ENCODE assay signal across 8 cellular contexts in the genomic region with DNA sequence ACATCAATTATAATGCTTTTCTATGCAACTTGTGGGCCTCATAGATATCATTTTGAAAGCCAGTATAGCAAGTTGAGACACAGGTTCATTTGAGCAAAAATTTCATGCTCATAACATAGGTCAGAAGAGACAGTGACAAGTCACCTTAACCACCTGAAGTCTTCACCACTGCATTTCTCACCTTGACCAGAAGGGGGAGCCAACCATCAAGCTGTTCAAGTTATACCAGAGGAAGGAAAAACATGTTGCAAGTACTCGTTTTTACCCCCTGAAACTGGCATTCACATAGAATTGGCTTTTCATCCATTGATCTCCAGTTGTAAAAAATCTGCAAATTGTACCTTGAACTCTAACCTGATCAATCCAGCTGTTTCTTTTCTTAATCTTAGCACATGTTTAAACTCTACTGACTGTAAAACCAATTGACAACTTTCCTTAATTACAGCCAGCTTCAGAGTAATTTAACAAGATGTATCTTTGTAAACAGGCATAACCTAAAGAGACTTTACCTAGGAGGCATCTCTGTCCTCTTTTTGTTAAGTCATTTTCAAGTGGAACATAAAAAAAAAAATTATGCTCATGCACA. TPM values are rescaled to one million over a fixed set of nuclear protein-coding genes. Genes with fewer than 3 reads are reported as not detected.
DNase-seq lines count a peak whose midpoint lies in the region; ATAC-seq and TF ChIP-seq lines count a peak whose summit lies in the region.

No MANE protein-coding gene starts in this region.

- TF ChIP-seq EP300 in upper lobe of left lung (IDR thresholded peaks at IDR 0.05): no peak

- no peaks in the 10 kb centered on the region for H3K79me1 ChIP-seq in IMR-90 (ENCODE audit: low read depth in 1 of 2, low read length in 2 of 2)

- H2AFZ ChIP-seq in IMR-90 (replicated peaks; ENCODE audit: low read length, poor library complexity): no peak overlapping the region
- H2AFZ ChIP-seq in parathyroid adenoma: peak overlapping the region; percentile 3

- ATAC-seq in IMR-90 (ENCODE audit: low read depth) (peak; percentile 75), upper lobe of left lung (ENCODE audit: low FRiP score in 2 of 2) (peak; percentile 71 to 87)

- intact Hi-C loops in Calu3 (cut with micrococcal nuclease; ENCODE audit: unreplicated experiment) (loop anchor here (1.0 to 5.0 kb wide), 3 partner anchors 185 to 551 kb away; no protein-coding TSS in a partner anchor), IMR-90 (cut with micrococcal nuclease) (loop anchor here (1.0 to 10.0 kb wide), 3 partner anchors 185 to 554 kb away; no protein-coding TSS in a partner anchor)

- in situ Hi-C loops in IMR-90 (cut with MboI; ENCODE audit: low sequenced_read_pairs): no loop called here

- H3K4me2 ChIP-seq in IMR-90 (ENCODE audit: low read depth, low read length) (no peak overlapping the region), parathyroid adenoma (ENCODE audit: low read length) (no peak overlapping the region)

- H2BK15ac ChIP-seq in IMR-90 (ENCODE audit: low read depth, low read length): no peak overlapping the region

- H4K91ac ChIP-seq in IMR-90 (ENCODE audit: insufficient read depth, low read depth, low read length): no peak overlapping the region

- H4K8ac ChIP-seq in IMR-90 (ENCODE audit: low read depth in 2 of 2, low read length in 2 of 2): no peak overlapping the region

- no peaks in the 10 kb centered on the region for H3K9me1 ChIP-seq in IMR-90 (ENCODE audit: insufficient read depth, low read length)

- no peak overlapping the region for H4K5ac ChIP-seq in IMR-90 (ENCODE audit: low read depth, low read length)

- H3K4me1 ChIP-seq in IMR-90 (ENCODE audit: control insufficient read depth, insufficient read depth, low read length) (no peaks in the 10 kb centered on the region), parathyroid adenoma (peaks cover 3% of the 10 kb centered on the region), upper lobe of left lung (peaks cover 0 to 10% (median 2%) of the 10 kb centered on the region in 4 donors)

- peaks cover 29% of the 10 kb centered on the region for H3K4me1 Mint-ChIP-seq in Calu3 (ENCODE audit: low read depth, unreplicated experiment)

- CTCF ChIA-PET in Calu3 (lab: Charles Lee): interaction anchor here (1.0 to 1.2 kb wide), 2 partner anchors 36 to 304 kb away, joined by 3 to 4 read pairs; a partner anchor contains a TSS
- CTCF ChIA-PET in IMR-90 (lab: Yijun Ruan, JAX): interaction anchor here (0.5 to 1.6 kb wide), 19 partner anchors 9 to 555 kb away, joined by 3 to 12 read pairs (median 3); no protein-coding TSS in a partner anchor

- no peak overlapping the region for H3K14ac ChIP-seq in IMR-90 (replicated peaks; ENCODE audit: low read depth, low read length)

- H3K36me3 Mint-ChIP-seq in Calu3 (ENCODE audit: insufficient read depth, unreplicated experiment): peaks cover 5% of the 10 kb centered on the region

- H2AK9ac ChIP-seq in IMR-90 (replicated peaks; ENCODE audit: low read depth, low read length, poor library complexity): no peak overlapping the region

- no peak overlapping the region for H3K4ac ChIP-seq in IMR-90 (ENCODE audit: low read depth, low read length)

- H3K36me3 ChIP-seq in IMR-90 (ENCODE audit: control insufficient read depth, insufficient read depth, low read length) (no peaks in the 10 kb centered on the region), parathyroid adenoma (ENCODE audit: control insufficient read depth, insufficient read depth, low read length) (no peaks in the 10 kb centered on the region), upper lobe of left lung (no peaks in the 10 kb centered on the region)

- no peak overlapping the region for H2AK5ac ChIP-seq in IMR-90 (ENCODE audit: low read depth, low read length)

- no peak overlapping the region for H2BK120ac ChIP-seq in IMR-90 (ENCODE audit: low read depth, low read length)

- BruUV-seq in Calu3 (replicated peaks; lab: Mats Ljungman, UMichigan): no TSS peak
- no TSS peak for BruUV-seq in IMR-90 (replicated peaks; lab: Mats Ljungman, UMichigan)

- POLR2A ChIA-PET in IMR-90 (lab: Charles Lee; ENCODE audit: unreplicated experiment): interaction anchor here (0.6 kb wide), 1 partner anchor 62 kb away, joined by 7 read pairs; no protein-coding TSS in a partner anchor

- H3K27ac Mint-ChIP-seq in Calu3 (ENCODE audit: unreplicated experiment): no peak overlapping the region

- peak; percentile 85 for DNase-seq in Calu3
- DNase-seq in GM20000 (ENCODE audit: low spot score): peak; percentile 48
- peak; percentile 76 for DNase-seq in IMR-90
- DNase-seq in RKO (ENCODE audit: low spot score): peak; percentile 62
- DNase-seq in activated T-helper 1 cell treated with anti-CD3 and anti-CD28 coated beads, Interleukin-2, amount 50 U/mL, for 16 hours (ENCODE audit: low read depth in 1 of 2, low spot score in 1 of 2): peak; percentile 65 to 67
- peak; percentile 47 for DNase-seq in foreskin melanocyte
- peak in 1 of 2 donors; percentile 72 for DNase-seq in upper lobe of left lung

- H2BK5ac ChIP-seq in IMR-90 (ENCODE audit: low read depth, low read length, poor library complexity, severe bottlenecking): no peak overlapping the region

- H3K18ac ChIP-seq in IMR-90 (ENCODE audit: low read depth, low read length): no peak overlapping the region

- H3K9me3 ChIP-seq in IMR-90 (ENCODE audit: control insufficient read depth, insufficient read depth, low read length) (no peaks in the 10 kb centered on the region), parathyroid adenoma (ENCODE audit: control insufficient read depth, low read length) (no peaks in the 10 kb centered on the region), upper lobe of left lung (no peaks in the 10 kb centered on the region)

- no peak overlapping the region for H3K4me3 ChIP-seq in IMR-90 (ENCODE audit: insufficient read depth, low read depth, low read length)
- H3K4me3 ChIP-seq in parathyroid adenoma (ENCODE audit: low read depth, low read length): no peak overlapping the region
- H3K4me3 ChIP-seq in upper lobe of left lung: no peak overlapping the region

- no peak overlapping the region for H3K56ac ChIP-seq in IMR-90 (ENCODE audit: extremely low read depth, insufficient read depth, low read length)

- no peak overlapping the region for H3K4me3 Mint-ChIP-seq in Calu3 (ENCODE audit: low read depth, unreplicated experiment)

- dilution Hi-C loops in IMR-90 (cut with HindIII; ENCODE audit: low sequenced_read_pairs, unreplicated experiment): no loop called here

- H3K27me3 ChIP-seq in IMR-90 (ENCODE audit: control insufficient read depth, insufficient read depth, low read length) (peaks cover 7% of the 10 kb centered on the region), parathyroid adenoma (ENCODE audit: control insufficient read depth, insufficient read depth, low read length) (no peaks in the 10 kb centered on the region), upper lobe of left lung (no peaks in the 10 kb centered on the region)

- no peaks in the 10 kb centered on the region for H4K20me1 ChIP-seq in IMR-90 (ENCODE audit: insufficient read depth, low read length)

- no CpG with 5 or more reads among the region's 1 CpG for WGBS in IMR-90 (ENCODE audit: extremely low coverage in 2 of 2, insufficient read length in 1 of 2), 2 experiments
- WGBS in upper lobe of left lung, 2 donors: 0% methylated on average over 1 of the region's 1 CpG

- no peak overlapping the region for H3K23ac ChIP-seq in IMR-90 (ENCODE audit: low read depth, low read length)

- peak; percentile 67 for TF ChIP-seq RAD21 in IMR-90 (IDR thresholded peaks at IDR 0.05; ENCODE audit: low read length)

- H3K27me3 Mint-ChIP-seq in Calu3 (ENCODE audit: unreplicated experiment): no peaks in the 10 kb centered on the region

- H2BK20ac ChIP-seq in IMR-90 (ENCODE audit: low read depth, low read length): no peak overlapping the region

- peaks cover 2% of the 10 kb centered on the region for H3K9me3 Mint-ChIP-seq in Calu3 (ENCODE audit: low read depth, unreplicated experiment)

- TF ChIP-seq POLR2A in IMR-90 (IDR thresholded peaks at IDR 0.05; ENCODE audit: low read depth, low read length) (no peak), upper lobe of left lung (IDR thresholded peaks at IDR 0.05) (no peak)

- no peaks in the 10 kb centered on the region for H3K79me2 ChIP-seq in parathyroid adenoma

- TF ChIP-seq CTCF in Calu3 (IDR thresholded peaks at IDR 0.05; ENCODE audit: unreplicated experiment) (peak; percentile 60), GM20000 (IDR thresholded peaks at IDR 0.05; ENCODE audit: extremely low read depth, missing control alignments) (peak; percentile 76), IMR-90 (conservative IDR thresholded peaks at IDR 0.05; ENCODE audit: low read depth, low read length) (peak; percentile 78), parathyroid adenoma (IDR thresholded peaks at IDR 0.05) (peak; percentile 94), upper lobe of left lung (IDR thresholded peaks at IDR 0.05) (peak; percentile 77 to 94 (median 82))

- H3K9ac ChIP-seq in IMR-90 (ENCODE audit: low read depth, low read length): no peak overlapping the region
- no peak overlapping the region for H3K9ac ChIP-seq in parathyroid adenoma

- H3K27ac ChIP-seq in IMR-90 (ENCODE audit: insufficient read depth, low read length) (no peak overlapping the region), parathyroid adenoma (no peak overlapping the region), upper lobe of left lung (peak overlapping the region in 2 of 4 donors; percentile 17 to 64)

TF ChIP-seq in IMR-90, 13 proteins besides CTCF, POLR2A, EP300 and RAD21 (continues in another document):
- no peak for TF ChIP-seq RCOR1 (IDR thresholded peaks at IDR 0.05; ENCODE audit: insufficient replicate concordance, low read length)
- 0 out of 2 replicates have a peak, but pooled peaks have one; percentile 9 for TF ChIP-seq CEBPB (IDR thresholded peaks at IDR 0.05; ENCODE audit: low read depth, low read length)
- peak; percentile 60 for TF ChIP-seq SMC3 (IDR thresholded peaks at IDR 0.05; ENCODE audit: low read depth, low read length)

RNA-seq across cellular contexts. Expression of a gene that starts 1.4 kb away (rescaled TPM):
- not detected in 2 replicates for total RNA-seq in Calu3 (2022)
- total RNA-seq in IMR-90 (2012; rRNA removed): not detected in 2 replicates
- polyA plus RNA-seq in IMR-90 (2012; rRNA removed): not detected in 2 replicates
- polyA plus RNA-seq in IMR-90 (2012; cell fraction: cytosol; rRNA removed): not detected in 2 replicates
- not detected in 2 replicates for polyA plus RNA-seq in IMR-90 (2012; cell fraction: nucleus; rRNA removed; ENCODE audit: low replicate concordance)
- total RNA-seq in upper lobe of left lung: 1 to 10 TPM in 1 of 6 donors, under 1 TPM in 3, not detected in 2; 0.17 to 4.2 (median 0.40) TPM

RNA-seq across cellular contexts. Expression of a gene that starts 36.2 kb away (rescaled TPM):
- 65.5 and 76.9 TPM in 2 replicates for total RNA-seq in Calu3 (2022)
- 98.8 and 126 TPM in 2 replicates for total RNA-seq in IMR-90 (2012; rRNA removed)
- 68.7 and 76.4 TPM in 2 replicates for polyA plus RNA-seq in IMR-90 (2012; rRNA removed)
- 25.4 and 55.0 TPM in 2 replicates for polyA plus RNA-seq in IMR-90 (2012; cell fraction: cytosol; rRNA removed)
- 14.4 and 22.8 TPM in 2 replicates for polyA plus RNA-seq in IMR-90 (2012; cell fraction: nucleus; rRNA removed; ENCODE audit: low replicate concordance)
- 100 to 1,000 TPM in 4 of 6 donors, 10 to 100 TPM in 2; 34.6 to 145 (median 125) TPM for total RNA-seq in upper lobe of left lung

RNA-seq across cellular contexts. Expression of a gene that starts 40.8 kb away (rescaled TPM):
- total RNA-seq in Calu3 (2022): 55.9 and 64.2 TPM in 2 replicates
- total RNA-seq in IMR-90 (2012; rRNA removed): 64.3 and 77.2 TPM in 2 replicates
- polyA plus RNA-seq in IMR-90 (2012; rRNA removed): 42.6 and 51.8 TPM in 2 replicates
- polyA plus RNA-seq in IMR-90 (2012; cell fraction: cytosol; rRNA removed): 9.2 and 15.1 TPM in 2 replicates
- polyA plus RNA-seq in IMR-90 (2012; cell fraction: nucleus; rRNA removed; ENCODE audit: low replicate concordance): 11.2 and 75.3 TPM in 2 replicates
- 10 to 100 TPM; 36.8 to 71.9 (median 50.5) TPM for total RNA-seq in upper lobe of left lung
